Comparison of ENCODE assay signal across 8 cellular contexts in genomic region chr5:141825836-141826560, GRCh38. TPM values are rescaled to one million over a fixed set of nuclear protein-coding genes. Genes with fewer than 3 reads are reported as not detected.
DNase-seq lines count a peak whose midpoint lies in the region; ATAC-seq, FAIRE-seq and TF ChIP-seq lines count a peak whose summit lies in the region.
"Had no signal": no experiment of that assay in that cellular context is flagged by ENCODE, and none has a peak within 500 bp of the region (broad histone marks: within the 10 kb centered on the region; RNA-seq: fewer than 3 reads in every experiment).

No MANE protein-coding gene starts in this region.

- no peak overlapping the region for H3K4me3 ChIP-seq in GM12878
- no peak overlapping the region for H3K4me3 ChIP-seq in effector memory CD4-positive, alpha-beta T cell (ENCODE audit: insufficient read depth, low read depth, low read length, poor library complexity, severe bottlenecking)
- no peak overlapping the region for H3K4me3 ChIP-seq in tibial artery

- no peak overlapping the region for H3K9ac ChIP-seq in GM12878 (ENCODE audit: control insufficient read depth, insufficient read depth, low read length)

- no peaks in the 10 kb centered on the region for H3K9me3 Mint-ChIP-seq in nephron progenitor cell
- H3K9me3 Mint-ChIP-seq: dendritic cell treated with granulocyte-macrophage colony-stimulating factor and Interleukin-4, amounts not matched to agents 40 ng/mL and 50 ng/mL, for 4 days had no signal

- no peak overlapping the region for H3K27ac Mint-ChIP-seq in nephron progenitor cell
- H3K27ac Mint-ChIP-seq: dendritic cell treated with granulocyte-macrophage colony-stimulating factor and Interleukin-4, amounts not matched to agents 40 ng/mL and 50 ng/mL, for 4 days had no signal

- CTCF ChIA-PET in GM12878 (lab: Yijun Ruan, JAX) = interaction anchor here (1.2 to 3.2 kb wide), 8 partner anchors 8 to 160 kb away, joined by 3 to 19 read pairs (median 6); partner anchors contain the start of gene PCDH1

- POLR2A ChIA-PET in GM12878 (lab: Charles Lee) = no interaction called here

- WGBS in GM12878 (ENCODE audit: insufficient coverage, insufficient replicate concordance, low lambda C conversion rate, missing lambda C conversion rate) = 7% methylated on average over 8 of the region's 10 CpGs

- intact Hi-C loops in GM12878 (cut with micrococcal nuclease; ENCODE audit: unreplicated experiment) = loop anchor here (2.0 kb wide), 1 partner anchor 133 kb away; no protein-coding TSS in a partner anchor
- intact Hi-C loops in tibial artery (cut with DNase I; ENCODE audit: low total_unique reads) = no loop called here

- H3K36me3 Mint-ChIP-seq in nephron progenitor cell (ENCODE audit: low read depth) = no peaks in the 10 kb centered on the region

- SMC1A ChIA-PET in GM12878 (lab: Charles Lee; ENCODE audit: uncharacterized antibody, unreplicated experiment) = interaction anchor here (0.6 kb wide), 1 partner anchor 35 kb away, joined by 3 read pairs; no protein-coding TSS in a partner anchor

- H3K27ac ChIP-seq in GM12878 (ENCODE audit: control insufficient read depth, insufficient read depth) (no peak overlapping the region), tibial artery (no peak overlapping the region)
- no peak overlapping the region for H3K27ac ChIP-seq in effector memory CD4-positive, alpha-beta T cell (ENCODE audit: insufficient read depth, low read length, poor library complexity, severe bottlenecking)

- no peak overlapping the region for H3K4me3 Mint-ChIP-seq in nephron progenitor cell
- H3K4me3 Mint-ChIP-seq: dendritic cell treated with granulocyte-macrophage colony-stimulating factor and Interleukin-4, amounts not matched to agents 40 ng/mL and 50 ng/mL, for 4 days had no signal

- RAD21 ChIA-PET in GM12878 (lab: Charles Lee; ENCODE audit: unreplicated experiment) = no interaction called here

- FAIRE-seq in GM12878 (lab: Jason Lieb, UNC) = no peak

- TF ChIP-seq EP300 in GM12878 (IDR thresholded peaks at IDR 0.05; ENCODE audit: borderline replicate concordance in 1 of 2, control insufficient read depth in 1 of 2, low read depth in 2 of 2, low read length in 2 of 2) = no peak

- in situ Hi-C loops in GM12878 (cut with MboI) = no loop called here

- no peaks in the 10 kb centered on the region for H3K4me1 ChIP-seq in GM12878 (ENCODE audit: control insufficient read depth, insufficient read depth, low read length)
- H3K4me1 ChIP-seq in effector memory CD4-positive, alpha-beta T cell (ENCODE audit: control insufficient read depth, insufficient read depth, low read length, poor library complexity, severe bottlenecking) = no peaks in the 10 kb centered on the region
- H3K4me1 ChIP-seq in tibial artery = peaks cover 0 to 20% (median 13%) of the 10 kb centered on the region in 4 donors

- H3K36me3 ChIP-seq in GM12878 (ENCODE audit: control insufficient read depth in 2 of 2, insufficient read depth in 2 of 2, low read length in 1 of 2) (no peaks in the 10 kb centered on the region), tibial artery (no peaks in the 10 kb centered on the region)
- H3K36me3 ChIP-seq in effector memory CD4-positive, alpha-beta T cell (ENCODE audit: control insufficient read depth, insufficient read depth, low read length) = no peaks in the 10 kb centered on the region

- peaks cover 34% of the 10 kb centered on the region for H3K4me1 Mint-ChIP-seq in nephron progenitor cell

- H4K20me1 ChIP-seq in GM12878 (ENCODE audit: control insufficient read depth, insufficient read depth) = no peaks in the 10 kb centered on the region

- H3K27me3 ChIP-seq in GM12878 (replicated peaks in 1 of 2; ENCODE audit: control insufficient read depth in 2 of 2, insufficient read depth in 2 of 2, low read length in 1 of 2) (peaks cover 0 to 3% of the 10 kb centered on the region in 2 experiments; a peak in 3 of 4 replicates), tibial artery (no peaks in the 10 kb centered on the region)
- no peaks in the 10 kb centered on the region for H3K27me3 ChIP-seq in effector memory CD4-positive, alpha-beta T cell (replicated peaks; ENCODE audit: control insufficient read depth, insufficient read depth, low read length, poor library complexity, severe bottlenecking)

- no peak overlapping the region for H3K4me2 ChIP-seq in GM12878 (ENCODE audit: control insufficient read depth, insufficient read depth)

- peaks cover 31% of the 10 kb centered on the region for H3K27me3 Mint-ChIP-seq in nephron progenitor cell (ENCODE audit: low read depth, poor library complexity)

- no peak overlapping the region for H2AFZ ChIP-seq in GM12878 (ENCODE audit: control insufficient read depth, low read depth, low read length)

- H3K9me3 ChIP-seq in GM12878 (replicated peaks; ENCODE audit: control insufficient read depth, insufficient read depth, low read length) = no peaks in the 10 kb centered on the region
- no peaks in the 10 kb centered on the region for H3K9me3 ChIP-seq in effector memory CD4-positive, alpha-beta T cell (ENCODE audit: control insufficient read depth, low read length)
- no peaks in the 10 kb centered on the region for H3K9me3 ChIP-seq in tibial artery

- DNase-seq in GM03348 (ENCODE audit: low spot score) (peak; percentile 38), HuH-7 (ENCODE audit: low spot score) (peak; percentile 33), GM12878 (ENCODE audit: low read depth, low spot score) (no peak), nephron progenitor cell (no peak), tibial artery (no peak)
- no peak for DNase-seq in effector memory CD4-positive, alpha-beta T cell

- no peaks in the 10 kb centered on the region for H3K79me2 ChIP-seq in GM12878 (ENCODE audit: control insufficient read depth, insufficient read depth, low read length)

- no peak for TF ChIP-seq POLR2A in GM12878 (IDR thresholded peaks at IDR 0.05; ENCODE audit: low read depth, low read length)

- TF ChIP-seq CTCF in GM12878 (IDR thresholded peaks at IDR 0.05 in 2 of 3, conservative IDR thresholded peaks at IDR 0.05 in 1 of 3; ENCODE audit: control insufficient read depth in 2 of 3, extremely low read depth in 1 of 3, insufficient read depth in 1 of 3, low read depth in 3 of 3, low read length in 3 of 3) = peak; percentile 38 to 49 (median 43); a peak in 5 of 6 replicates
- TF ChIP-seq CTCF in nephron progenitor cell (IDR thresholded peaks at IDR 0.05) = peak; percentile 35
- no peak for TF ChIP-seq CTCF in tibial artery (IDR thresholded peaks at IDR 0.05)

- TF ChIP-seq RAD21 in GM12878 (IDR thresholded peaks at IDR 0.05; ENCODE audit: insufficient read depth, low read depth, low read length) = peak; percentile 35

- no TSS peak for BruUV-seq in GM12878 (replicated peaks; lab: Mats Ljungman, UMichigan)

- ATAC-seq in GM12878 (peak; percentile 80), GM19035 (IDR thresholded peaks at IDR 0.05; ENCODE audit: unreplicated experiment) (no peak)

TF ChIP-seq in GM12878, 131 proteins besides CTCF, POLR2A, EP300 and RAD21:
- peak; percentile 40; the same call in 1 of the 2 replicates for TF ChIP-seq SMC3 (IDR thresholded peaks at IDR 0.05; ENCODE audit: borderline replicate concordance, low read length)
- no peak for TF ChIP-seq TCF12 (IDR thresholded peaks at IDR 0.05; ENCODE audit: low read depth, low read length)

RNA-seq across cellular contexts. Expression of gene PCDH1, which starts 52.2 kb away (rescaled TPM):
- total RNA-seq in GM12878 (2013; cell fraction: nucleolus; rRNA removed) = 0.15 and 1.3 TPM in 2 replicates
- total RNA-seq in GM12878 (2014; rRNA removed) = 0.11 TPM in 1 of 2 replicates, not detected in the other
- not detected in 2 replicates for total RNA-seq in GM12878 (2014; rRNA removed; fragmentation: Illumina TruSeq; extraction: Trizol)
- 0.27 and 0.36 TPM in 2 replicates for total RNA-seq in GM12878 (2021)
- polyA plus RNA-seq in GM12878 (2011; ENCODE audit: low read depth) = not detected
- polyA plus RNA-seq in GM12878 (2011; rRNA removed) = 0.07 TPM in 1 of 2 replicates, not detected in the other
- polyA plus RNA-seq in GM12878 (2011; cell fraction: cytosol; rRNA removed) = 0.12 TPM in 2 replicates
- polyA plus RNA-seq in GM12878 (2011; cell fraction: nucleus; rRNA removed) = 0.10 and 0.12 TPM in 2 replicates
- 0.04 and 0.11 TPM in 2 replicates for polyA plus RNA-seq in GM12878 (2012)
- 0.16 TPM in 1 of 2 replicates, not detected in the other for polyA plus RNA-seq in GM12878 (2014; fragmentation: Illumina TruSeq; extraction: Trizol)
- not detected for polyA plus RNA-seq in GM12878 (2014; fragmentation: Nextera tagmentation; extraction: Ambion mirVana)
- 0.10 TPM in 1 of 2 replicates, not detected in the other for polyA plus RNA-seq in GM12878 (2014; rRNA removed)
- under 1 TPM in 1 of 2 experiments, not detected in 1; 0.16 TPM for polyA plus RNA-seq in GM12878 (2016; fragmentation: Nextera tagmentation; extraction: Ambion mirVana)
- polyA minus RNA-seq in GM12878 (2011; rRNA and poly(A)+ RNA removed) = 0.26 and 0.73 TPM in 2 replicates
- not detected in 2 replicates for polyA minus RNA-seq in GM12878 (2011; cell fraction: cytosol; rRNA and poly(A)+ RNA removed)
- polyA minus RNA-seq in GM12878 (2011; cell fraction: nucleus; rRNA and poly(A)+ RNA removed) = not detected in 2 replicates

Comparison
In these comparisons a context has a peak if more than half of its experiments do, and no peak if none do; other contexts are left out.
1. DNase-seq: peak in GM03348 (single experiment) and HuH-7 (single experiment); none in GM12878 (single experiment), nephron progenitor cell (single experiment), effector memory CD4-positive, alpha-beta T cell (0 of 3) and tibial artery (0 of 2).
2. CTCF ChIP-seq: peak in GM12878 (3 of 3) and nephron progenitor cell (single experiment); none in tibial artery (0 of 2).